In genomic region chr5:5581080-5581479, GRCh38 we compare ENCODE assay signal across 10 cellular contexts.
"Had no signal": no experiment of that assay in that cellular context is flagged by ENCODE, and none has a peak within 500 bp of the region (broad histone marks: within the 10 kb centered on the region; RNA-seq: fewer than 3 reads in every experiment).

No MANE protein-coding gene starts in this region.

- H3K4me1 ChIP-seq: HAP-1 had no signal

- H3K9ac ChIP-seq: GM23248 had no signal

- H3K9me3 ChIP-seq: HAP-1 had no signal

- H3K4me3 ChIP-seq: GM23248, GM23338, HAP-1 had no signal

- DNase-seq: GM23248, GOT3, H7, H9, HCEC 1CT, HFFc6 had no signal

- ATAC-seq: GM23338, HCT116 had no signal

- H3K4me2 ChIP-seq: GM23338 had no signal

- H3K27ac ChIP-seq: GM23248 had no signal

- FAIRE-seq: H54 had no signal

- H2AFZ ChIP-seq: GM23248, GM23338 had no signal

- H3K36me3 ChIP-seq: HAP-1 had no signal
